In genomic region chr19:5097331-5097930, GRCh38 we compare ENCODE assay signal across 21 cellular contexts.
"Had no signal": no experiment of that assay in that cellular context is flagged by ENCODE, and none has a peak within 500 bp of the region (broad histone marks: within the 10 kb centered on the region; RNA-seq: fewer than 3 reads in every experiment).

No MANE protein-coding gene starts in this region.

- H3K27me3 Mint-ChIP-seq: naive thymus-derived CD8-positive, alpha-beta T cell; stimulated activated memory B cell treated with anti-CD40 and anti-IgM and Interleukin-4, amounts not matched to agents 10 μg/mL and 1 μg/mL and 100 μg/mL, for 72 hours had no signal

- H3K27ac ChIP-seq: dorsolateral prefrontal cortex, left ventricle myocardium inferior, lower lobe of right lung, prostate gland, right atrium auricular region, skin epidermis, spleen, thoracic aorta, tibial nerve, upper lobe of left lung had no signal

- H3K4me3 ChIP-seq: dorsolateral prefrontal cortex, left ventricle myocardium inferior, lower lobe of right lung, prostate gland, right atrium auricular region, skin epidermis, spleen, thoracic aorta, tibial nerve, upper lobe of left lung had no signal

- H3K27me3 ChIP-seq: dorsolateral prefrontal cortex, right atrium auricular region, spleen, tibial nerve, upper lobe of left lung had no signal

- H3K9me3 ChIP-seq: prostate gland had no signal

- H3K27ac Mint-ChIP-seq: immature natural killer cell; naive thymus-derived CD8-positive, alpha-beta T cell; nephron progenitor cell; stimulated activated memory B cell treated with anti-CD40 and anti-IgM and Interleukin-4, amounts not matched to agents 10 μg/mL and 1 μg/mL and 100 μg/mL, for 72 hours had no signal

- DNase-seq: dorsolateral prefrontal cortex; effector CD4-positive, alpha-beta T cell; hypothalamus; immature natural killer cell; islet precursor cell; kidney glomerular epithelial cell; left colon; left ventricle myocardium inferior; lower lobe of right lung; naive thymus-derived CD8-positive, alpha-beta T cell; nephron progenitor cell; spleen; stimulated activated CD4-positive, alpha-beta T cell treated with anti-CD3 and anti-CD28 coated beads, Interleukin-4, amount 100 ng/mL, for 4 hours; stimulated activated naive CD8-positive, alpha-beta T cell treated with anti-CD3 and anti-CD28 coated beads, Interleukin-15, Interleukin-2, amounts not matched to agents 100 U/mL and 50 U/mL, for 24 hours had no signal

- ATAC-seq: left colon; lower lobe of right lung; naive thymus-derived CD8-positive, alpha-beta T cell; stimulated activated memory B cell treated with anti-CD40 and anti-IgM and Interleukin-4, amounts not matched to agents 10 μg/mL and 1 μg/mL and 100 μg/mL, for 72 hours; stimulated activated naive CD8-positive, alpha-beta T cell treated with anti-CD3 and anti-CD28 coated beads, Interleukin-15, Interleukin-2, amounts not matched to agents 100 U/mL and 50 U/mL, for 24 hours had no signal

- H3K4me1 ChIP-seq: lower lobe of right lung, prostate gland had no signal

- H3K4me1 Mint-ChIP-seq: stimulated activated memory B cell treated with anti-CD40 and anti-IgM and Interleukin-4, amounts not matched to agents 10 μg/mL and 1 μg/mL and 100 μg/mL, for 72 hours had no signal

- H3K4me3 Mint-ChIP-seq: immature natural killer cell; naive thymus-derived CD8-positive, alpha-beta T cell; nephron progenitor cell; stimulated activated memory B cell treated with anti-CD40 and anti-IgM and Interleukin-4, amounts not matched to agents 10 μg/mL and 1 μg/mL and 100 μg/mL, for 72 hours had no signal
